Comparison of ENCODE assay signal across 8 cellular contexts in the genomic region with DNA sequence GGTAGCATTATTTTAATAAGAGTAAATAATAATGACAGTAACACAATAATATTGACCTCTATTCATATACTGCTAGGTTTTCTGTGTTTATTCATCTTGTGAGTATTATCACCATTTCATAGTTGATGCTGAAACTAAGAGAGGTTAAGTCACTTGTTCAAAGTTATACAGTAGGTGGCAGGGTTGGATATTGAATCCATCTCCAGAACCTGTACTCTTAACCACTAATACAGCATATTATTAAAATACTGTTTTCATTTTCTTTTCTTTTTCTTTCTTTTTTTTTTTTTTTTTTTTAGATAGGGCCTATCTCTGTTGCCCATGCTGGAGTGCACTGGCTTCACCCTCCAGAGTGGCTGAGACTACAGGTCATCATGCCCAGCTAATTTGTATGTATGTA. TPM values are rescaled to one million over a fixed set of nuclear protein-coding genes. Genes with fewer than 3 reads are reported as not detected.
A peak's percentile ranks its signal among the peaks of the same experiment; 100 is the strongest.
DNase-seq lines count a peak whose midpoint lies in the region; ATAC-seq lines count a peak whose summit lies in the region.

No MANE protein-coding gene starts in this region.

- DNase-seq in Ammon's horn (ENCODE audit: low spot score) (peak; percentile 23), RPMI7951 (ENCODE audit: low read depth) (peak; percentile 21), fibroblast of the conjunctiva (ENCODE audit: low read depth) (peak; percentile 36), SKM-1 treated with dmso at 0.1 percent for 144 hours (lab: John Stamatoyannopoulos, UW; ENCODE audit: unreplicated experiment) (no peak)

- ATAC-seq in GM21360 (IDR thresholded peaks at IDR 0.05; ENCODE audit: unreplicated experiment) = peak; percentile 60
- no peak for ATAC-seq in activated CD4-positive, CD25-positive, alpha-beta regulatory T cell treated with anti-CD3 and anti-CD28 coated beads, Interleukin-2, amount 50 U/mL, for 24 hours
- ATAC-seq in GM21825 (IDR thresholded peaks at IDR 0.05; ENCODE audit: unreplicated experiment) = no peak
- ATAC-seq in GM19397 (IDR thresholded peaks at IDR 0.05; ENCODE audit: unreplicated experiment) = no peak

RNA-seq across cellular contexts. Expression of gene ELF2, which starts 7.1 kb away (rescaled TPM):
- 24.8 and 28.5 TPM in 2 replicates for total RNA-seq in RPMI7951 (2014; rRNA removed; shearing (Covaris generic))
